ENCODE assay signal across 15 cellular contexts in genomic region chr5:167167191-167167590, GRCh38.
A peak's percentile ranks its signal among the peaks of the same experiment; 100 is the strongest.
DNase-seq lines count a peak whose midpoint lies in the region; ATAC-seq and TF ChIP-seq lines count a peak whose summit lies in the region.
"Had no signal": no experiment of that assay in that cellular context is flagged by ENCODE, and none has a peak within 500 bp of the region (broad histone marks: within the 10 kb centered on the region; RNA-seq: fewer than 3 reads in every experiment).

No MANE protein-coding gene starts in this region.

- no peak overlapping the region for H2AFZ ChIP-seq in neural progenitor cell (replicated peaks)
- H2AFZ ChIP-seq: GM23338 had no signal

- CTCF ChIA-PET in A673 (lab: Charles Lee): no interaction called here

- H3K27ac ChIP-seq in A673 (ENCODE audit: low read depth, low read length, poor library complexity, severe bottlenecking) (no peak overlapping the region), neural progenitor cell (no peak overlapping the region)
- H3K27ac ChIP-seq: C4-2B, KMS-11 had no signal

- no peak overlapping the region for H3K9ac ChIP-seq in neural progenitor cell
- H3K9ac ChIP-seq: KMS-11 had no signal

- no peaks in the 10 kb centered on the region for H3K27me3 ChIP-seq in A673 (replicated peaks; ENCODE audit: insufficient read depth, low read depth, low read length, poor library complexity)
- H3K27me3 ChIP-seq in neural progenitor cell: no peaks in the 10 kb centered on the region
- H3K27me3 ChIP-seq: BE2C had no signal

- H3K79me2 ChIP-seq in neural progenitor cell (ENCODE audit: low read depth): no peaks in the 10 kb centered on the region

- no peaks in the 10 kb centered on the region for H3F3A ChIP-seq in neural progenitor cell (ENCODE audit: low read depth)

- intact Hi-C loops in A673 (cut with micrococcal nuclease; ENCODE audit: unreplicated experiment): no loop called here

- POLR2A ChIA-PET in A673 (lab: Charles Lee; ENCODE audit: low non-redundant PET): no interaction called here

- H3K36me3 ChIP-seq in A673 (ENCODE audit: insufficient read depth, low read length, poor library complexity, severe bottlenecking): no peaks in the 10 kb centered on the region
- no peaks in the 10 kb centered on the region for H3K36me3 ChIP-seq in neural progenitor cell
- H3K36me3 ChIP-seq: BE2C had no signal

- no peak overlapping the region for H3K27ac Mint-ChIP-seq in neural progenitor cell
- H3K27ac Mint-ChIP-seq: CD4-positive, alpha-beta memory T cell; GM23338 had no signal

- peaks cover 5% of the 10 kb centered on the region for H3K4me1 Mint-ChIP-seq in neural progenitor cell
- H3K4me1 Mint-ChIP-seq: CD4-positive, alpha-beta memory T cell had no signal

- H3K36me3 Mint-ChIP-seq in neural progenitor cell: no peaks in the 10 kb centered on the region
- H3K36me3 Mint-ChIP-seq: CD4-positive, alpha-beta memory T cell had no signal

- peak; percentile 49 for DNase-seq in A673 (ENCODE audit: low spot score)
- DNase-seq in LoVo (ENCODE audit: low spot score): peak; percentile 2
- DNase-seq in amniotic epithelial cell (ENCODE audit: low read depth): peak; percentile 21
- DNase-seq in skeletal muscle cell (ENCODE audit: low read depth): peak; percentile 31
- DNase-seq in dermis blood vessel endothelial cell: no peak
- no peak for DNase-seq in neural progenitor cell (ENCODE audit: low spot score)
- DNase-seq: BE2C; CD4-positive, alpha-beta memory T cell; DMS153; DND-41; H7 had no signal

- no peaks in the 10 kb centered on the region for H4K20me1 ChIP-seq in neural progenitor cell (ENCODE audit: low read depth)

- no peak overlapping the region for H3K4me2 ChIP-seq in neural progenitor cell
- H3K4me2 ChIP-seq: GM23338, KMS-11 had no signal

- H3K4me1 ChIP-seq in A673 (ENCODE audit: insufficient read depth, low read length, poor library complexity, severe bottlenecking) (peaks cover 7% of the 10 kb centered on the region), neural progenitor cell (no peaks in the 10 kb centered on the region)
- H3K4me1 ChIP-seq: BE2C had no signal

- BruUV-seq in A673 (replicated peaks; lab: Mats Ljungman, UMichigan): no TSS peak

- H3K4me3 Mint-ChIP-seq in neural progenitor cell: no peak overlapping the region
- H3K4me3 Mint-ChIP-seq: CD4-positive, alpha-beta memory T cell; GM23338 had no signal

- peaks cover 4% of the 10 kb centered on the region for H3K27me3 Mint-ChIP-seq in neural progenitor cell (ENCODE audit: insufficient read depth, low read depth)
- H3K27me3 Mint-ChIP-seq: CD4-positive, alpha-beta memory T cell had no signal

- H3K9me3 Mint-ChIP-seq in neural progenitor cell: no peaks in the 10 kb centered on the region
- H3K9me3 Mint-ChIP-seq: GM23338 had no signal

- no peak for TF ChIP-seq CTCF in A673 (conservative IDR thresholded peaks at IDR 0.05; ENCODE audit: low read depth, low read length)
- TF ChIP-seq CTCF in neural progenitor cell (IDR thresholded peaks at IDR 0.05): no peak

- H3K4me3 ChIP-seq in A673 (ENCODE audit: low read depth, low read length, poor library complexity, severe bottlenecking) (no peak overlapping the region), skeletal muscle cell (ENCODE audit: low read depth, low read length) (no peak overlapping the region), neural progenitor cell (no peak overlapping the region)
- H3K4me3 ChIP-seq: GM23338 had no signal

- ATAC-seq in GM18861 (IDR thresholded peaks at IDR 0.05; ENCODE audit: unreplicated experiment): no peak
- ATAC-seq: GM23338 had no signal

- no peaks in the 10 kb centered on the region for H3K9me3 ChIP-seq in A673 (ENCODE audit: low read depth, low read length, poor library complexity, severe bottlenecking)
- no peaks in the 10 kb centered on the region for H3K9me3 ChIP-seq in neural progenitor cell (ENCODE audit: low read depth)
- H3K9me3 ChIP-seq: BE2C had no signal

Comparison
In these comparisons a context has a peak if more than half of its experiments do, and no peak if none do; other contexts are left out.
1. DNase-seq: peak in A673 (single experiment), LoVo (single experiment), amniotic epithelial cell (single experiment) and skeletal muscle cell (single experiment); none in dermis blood vessel endothelial cell (single experiment) and neural progenitor cell (single experiment).